11 cellular contexts compared by ENCODE assay signal in the genomic region with DNA sequence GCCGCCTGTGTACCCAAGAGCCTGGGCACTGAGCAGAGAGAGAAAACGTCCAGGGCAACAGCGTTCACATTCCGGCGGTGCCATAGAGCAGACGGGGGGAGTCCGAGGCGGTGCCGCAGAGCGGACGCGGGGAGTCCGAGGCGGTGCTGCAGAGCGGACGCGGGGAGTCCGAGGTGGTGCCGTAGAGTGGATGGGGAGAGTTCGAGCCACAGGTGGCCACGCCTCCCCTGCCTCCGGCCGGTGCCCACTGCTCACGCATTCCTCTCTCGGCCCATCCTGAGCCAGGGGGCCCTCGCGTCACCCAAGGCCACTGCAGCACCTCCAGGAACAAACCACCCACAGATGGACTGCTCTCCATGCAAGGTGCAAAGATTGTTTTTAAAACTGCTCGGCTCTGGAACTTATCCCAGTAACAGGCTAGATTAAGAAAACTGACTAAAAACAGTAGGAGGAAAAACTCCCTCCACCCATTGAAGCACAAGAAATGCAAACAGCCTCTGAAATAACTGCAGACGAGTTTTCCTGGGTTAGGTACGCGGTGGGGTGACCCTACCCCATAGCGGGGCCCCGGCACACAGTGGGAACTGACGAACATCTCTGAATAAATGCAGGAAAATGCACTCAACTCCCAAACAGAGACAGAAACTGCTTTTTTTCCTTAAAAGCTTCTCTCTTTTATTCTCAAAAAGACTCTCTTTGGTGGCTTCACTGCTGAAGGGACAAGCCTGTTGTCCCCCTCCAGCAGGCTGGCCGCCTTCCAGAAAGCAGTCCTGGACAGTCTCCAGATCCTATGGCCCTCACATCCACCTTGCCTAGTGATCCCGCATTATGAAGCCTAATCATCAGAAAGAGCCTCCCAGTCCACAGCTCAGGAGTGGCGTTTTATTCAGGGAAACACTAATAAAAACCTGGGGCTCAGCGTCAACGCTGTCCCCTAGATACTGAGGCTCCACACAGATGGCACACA. TPM values are rescaled to one million over a fixed set of nuclear protein-coding genes. Genes with fewer than 3 reads are reported as not detected.
DNase-seq lines count a peak whose midpoint lies in the region; ATAC-seq and TF ChIP-seq lines count a peak whose summit lies in the region.
"Had no signal": no experiment of that assay in that cellular context is flagged by ENCODE, and none has a peak within 500 bp of the region (broad histone marks: within the 10 kb centered on the region; RNA-seq: fewer than 3 reads in every experiment).

No MANE protein-coding gene starts in this region.

- H3K36me3 ChIP-seq in body of pancreas (replicated peaks in 1 of 2; ENCODE audit: insufficient read depth in 1 of 2, low read depth in 2 of 2) (no peaks in the 10 kb centered on the region), gastrocnemius medialis (no peaks in the 10 kb centered on the region)

- intact Hi-C loops in body of pancreas (cut with DNase I) (no loop called here), gastrocnemius medialis (cut with DNase I; ENCODE audit: low total_unique reads) (no loop called here)

- WGBS in body of pancreas, 2 donors = 62 to 75% methylated on average over 39 of the region's 39 CpGs

- H3K27ac Mint-ChIP-seq in activated naive CD8-positive, alpha-beta T cell treated with anti-CD3 and anti-CD28 coated beads for 36 hours = no peak overlapping the region

- no peak for TF ChIP-seq CTCF in body of pancreas (IDR thresholded peaks at IDR 0.05)
- TF ChIP-seq CTCF in gastrocnemius medialis (IDR thresholded peaks at IDR 0.05 in 4 of 5, conservative IDR thresholded peaks at IDR 0.05 in 1 of 5) = no peak
- TF ChIP-seq CTCF in foreskin keratinocyte (conservative IDR thresholded peaks at IDR 0.05) = no peak

- in situ Hi-C loops in gastrocnemius medialis (cut with MboI; ENCODE audit: low sequenced_read_pairs in 4 of 4) = no loop called here

- TF ChIP-seq POLR2A in body of pancreas (IDR thresholded peaks at IDR 0.05) = no peak
- TF ChIP-seq POLR2A in gastrocnemius medialis (IDR thresholded peaks at IDR 0.05) = no peak

- H3K9me3 ChIP-seq in body of pancreas = no peaks in the 10 kb centered on the region
- no peaks in the 10 kb centered on the region for H3K9me3 ChIP-seq in gastrocnemius medialis

- DNase-seq in DMS79 treated with DMSO at 0.1 percent for 48 hours (lab: John Stamatoyannopoulos, UW) = peak; percentile 38
- peak in 3 of 4 donors; percentile 40 to 59 (median 56) for DNase-seq in body of pancreas
- no peak for DNase-seq in left lobe of liver (ENCODE audit: low spot score)
- peak in 1 of 2 donors; percentile 12 for DNase-seq in gastrocnemius medialis
- DNase-seq in AG20443 (ENCODE audit: low spot score) = no peak
- no peak for DNase-seq in activated naive CD8-positive, alpha-beta T cell treated with anti-CD3 and anti-CD28 coated beads for 36 hours
- no peak for DNase-seq in foreskin keratinocyte
- DNase-seq: cerebellar nuclear complex, NCI-H2171 treated with DMSO at 0.1 percent for 48 hours, T-helper 1 cell had no signal

- peaks cover 30% of the 10 kb centered on the region for H3K27me3 Mint-ChIP-seq in activated naive CD8-positive, alpha-beta T cell treated with anti-CD3 and anti-CD28 coated beads for 36 hours

- H3K27me3 ChIP-seq in body of pancreas = no peaks in the 10 kb centered on the region
- H3K27me3 ChIP-seq in gastrocnemius medialis = no peaks in the 10 kb centered on the region
- no peaks in the 10 kb centered on the region for H3K27me3 ChIP-seq in foreskin keratinocyte

- H3K9me3 Mint-ChIP-seq in activated naive CD8-positive, alpha-beta T cell treated with anti-CD3 and anti-CD28 coated beads for 36 hours = no peaks in the 10 kb centered on the region

- H3K4me3 ChIP-seq in body of pancreas = no peak overlapping the region
- H3K4me3 ChIP-seq in gastrocnemius medialis = no peak overlapping the region

- H3K27ac ChIP-seq in body of pancreas (peak overlapping the region in 3 of 4 donors; percentile 43 to 55 (median 51)), gastrocnemius medialis (peak overlapping the region; percentile 75 to 86 (median 78)), foreskin keratinocyte (no peak overlapping the region)

- H3K36me3 Mint-ChIP-seq in activated naive CD8-positive, alpha-beta T cell treated with anti-CD3 and anti-CD28 coated beads for 36 hours = no peaks in the 10 kb centered on the region

- ATAC-seq in body of pancreas (peak; percentile 68), left lobe of liver (peak; percentile 54), gastrocnemius medialis (peak; percentile 16 to 18), foreskin keratinocyte (no peak), GM21526 (IDR thresholded peaks at IDR 0.05; ENCODE audit: low FRiP score, unreplicated experiment) (no peak)

- H3K4me3 Mint-ChIP-seq in activated naive CD8-positive, alpha-beta T cell treated with anti-CD3 and anti-CD28 coated beads for 36 hours = no peak overlapping the region

- H3K4me1 ChIP-seq in body of pancreas (peaks cover 14% of the 10 kb centered on the region), gastrocnemius medialis (peaks cover 16 to 18% of the 10 kb centered on the region in 2 donors), foreskin keratinocyte (peaks cover 13% of the 10 kb centered on the region)

- peaks cover 3% of the 10 kb centered on the region for H3K4me1 Mint-ChIP-seq in activated naive CD8-positive, alpha-beta T cell treated with anti-CD3 and anti-CD28 coated beads for 36 hours

RNA-seq across cellular contexts. Expression of a gene that starts 55.9 kb away (rescaled TPM):
- total RNA-seq in body of pancreas = 10 to 100 TPM in 1 of 2 donors, 1 to 10 TPM in 1; 9.6 to 11.9 TPM
- 13.9 TPM for total RNA-seq in left lobe of liver
- total RNA-seq in gastrocnemius medialis = 10 to 100 TPM; 19.1 to 60.0 (median 30.2) TPM
- under 1 TPM; 0.22 to 0.54 TPM for total RNA-seq in activated naive CD8-positive, alpha-beta T cell treated with anti-CD3 and anti-CD28 coated beads for 36 hours
- 4.7 and 5.0 TPM in 2 replicates for total RNA-seq in foreskin keratinocyte
- 1.2 and 1.3 TPM in 2 replicates for polyA plus RNA-seq in foreskin keratinocyte

Comparison
In these comparisons a context has a peak if more than half of its experiments do, and no peak if none do; other contexts are left out.
1. DNase-seq: peak in DMS79 treated with DMSO at 0.1 percent for 48 hours (single experiment) and body of pancreas (3 of 4); none in left lobe of liver (single experiment), AG20443 (single experiment), activated naive CD8-positive, alpha-beta T cell treated with anti-CD3 and anti-CD28 coated beads for 36 hours (single experiment) and foreskin keratinocyte (0 of 2).
2. ATAC-seq: peak in body of pancreas (single experiment), left lobe of liver (single experiment) and gastrocnemius medialis (2 of 2); none in foreskin keratinocyte (single experiment) and GM21526 (single experiment).